Comparison of ENCODE assay signal across 24 cellular contexts in genomic region chr1:6144622-6145021, GRCh38.
"Had no signal": no experiment of that assay in that cellular context is flagged by ENCODE, and none has a peak within 500 bp of the region (broad histone marks: within the 10 kb centered on the region; RNA-seq: fewer than 3 reads in every experiment).

No MANE protein-coding gene starts in this region.

- H3K27me3 ChIP-seq: testis, vagina had no signal

- DNase-seq: activated CD4-positive, alpha-beta memory T cell treated with anti-CD3 and anti-CD28 coated beads, Interleukin-2, amount 10 ng/mL, durations not matched to agents 7 days and 5 days; activated CD4-positive, alpha-beta T cell treated with anti-CD3 and anti-CD28 coated beads, Interleukin-2, amount 10 ng/mL, durations not matched to agents 24 days and 14 days; activated effector memory CD4-positive, alpha-beta T cell treated with Interleukin-2 at 50 U/mL for 16 hours; activated naive CD4-positive, alpha-beta T cell treated with anti-CD3 and anti-CD28 coated beads for 36 hours; activated naive CD8-positive, alpha-beta T cell treated with anti-CD3 and anti-CD28 coated beads, Interleukin-2, amount 10 ng/mL, durations not matched to agents 7 days and 5 days; activated T-cell treated with anti-CD3 and anti-CD28 coated beads, Interleukin-2, amount 50 U/mL, for 72 hours; amniotic stem cell; heart right ventricle; kidney; left lung; midbrain; natural killer cell; sigmoid colon; stimulated activated CD4-positive, alpha-beta T cell treated with anti-CD3 and anti-CD28 coated beads, Interleukin-2, amount 100 ng/mL, for 48 hours; stimulated activated CD8-positive, alpha-beta memory T cell treated with anti-CD3 and anti-CD28 coated beads, Interleukin-4, amount 100 ng/mL, for 48 hours; stimulated activated naive B cell treated with anti-CD40 and anti-IgM and Interleukin-4, amounts not matched to agents 10 μg/mL and 1 μg/mL and 100 μg/mL, for 72 hours; T-helper 17 cell; testis; trophoblast cell had no signal

- H3K27ac ChIP-seq: coronary artery, heart right ventricle, left lung, neutrophil, sigmoid colon, testis, vagina had no signal

- H3K4me3 ChIP-seq: coronary artery, heart right ventricle, left lung, lung, sigmoid colon, smooth muscle cell, testis, vagina had no signal

- ATAC-seq: activated T-cell treated with anti-CD3 and anti-CD28 coated beads, Interleukin-2, amount 50 U/mL, for 72 hours; heart right ventricle; left lung; natural killer cell; stimulated activated naive B cell treated with anti-CD40 and anti-IgM and Interleukin-4, amounts not matched to agents 10 μg/mL and 1 μg/mL and 100 μg/mL, for 72 hours; T-helper 17 cell had no signal
